18 cellular contexts compared by ENCODE assay signal in the genomic region with DNA sequence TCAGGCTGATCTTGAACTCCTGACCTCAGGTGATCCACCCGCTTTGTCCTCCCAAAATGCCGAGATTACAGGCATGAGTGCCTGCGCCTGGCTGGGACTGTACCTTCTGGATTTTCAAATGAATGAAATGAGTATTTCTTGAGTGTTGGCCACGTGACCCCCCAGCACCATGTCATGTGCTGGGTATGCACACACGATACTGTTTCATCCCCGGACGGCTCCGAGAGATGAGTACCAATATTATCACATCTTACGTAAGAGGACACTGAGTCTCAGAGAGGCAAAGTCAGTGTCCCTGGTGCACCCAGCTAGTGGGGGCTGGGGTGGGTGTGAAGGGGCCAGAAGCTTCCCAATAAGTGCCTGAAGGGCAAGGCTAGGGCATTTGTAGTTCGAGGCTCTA. TPM values are rescaled to one million over a fixed set of nuclear protein-coding genes. Genes with fewer than 3 reads are reported as not detected.
DNase-seq lines count a peak whose midpoint lies in the region; ATAC-seq, FAIRE-seq and TF ChIP-seq lines count a peak whose summit lies in the region.
"Had no signal": no experiment of that assay in that cellular context is flagged by ENCODE, and none has a peak within 500 bp of the region (broad histone marks: within the 10 kb centered on the region; RNA-seq: fewer than 3 reads in every experiment).

No MANE protein-coding gene starts in this region.

- no peaks in the 10 kb centered on the region for H3K9me3 Mint-ChIP-seq in CD8-positive, alpha-beta memory T cell
- no peaks in the 10 kb centered on the region for H3K9me3 Mint-ChIP-seq in naive B cell
- H3K9me3 Mint-ChIP-seq in natural killer cell, result no peaks in the 10 kb centered on the region
- H3K9me3 Mint-ChIP-seq: activated naive CD8-positive, alpha-beta T cell treated with anti-CD3 and anti-CD28 coated beads, Interleukin-2, amount 10 ng/mL, durations not matched to agents 7 days and 5 days; immature natural killer cell had no signal

- TF ChIP-seq EP300 in K562 (IDR thresholded peaks at IDR 0.05; ENCODE audit: low read length), result no peak

- H3K4me1 ChIP-seq in CD8-positive, alpha-beta memory T cell (ENCODE audit: insufficient read depth, low read length), result peaks cover 10% of the 10 kb centered on the region
- H3K4me1 ChIP-seq in HUES64 (ENCODE audit: insufficient read depth, low read length), result 0 out of 2 replicates have a peak, but pooled peaks cover under 1% of the 10 kb centered on the region
- peaks cover 0 to 14% of the 10 kb centered on the region in 2 experiments; a peak in 3 of 5 replicates for H3K4me1 ChIP-seq in K562 (replicated peaks in 1 of 2; ENCODE audit: control insufficient read depth in 2 of 2, insufficient read depth in 2 of 2, low read length in 2 of 2)

- H3K9me3 ChIP-seq in CD8-positive, alpha-beta memory T cell (ENCODE audit: low read length), result no peaks in the 10 kb centered on the region
- H3K9me3 ChIP-seq in HUES64 (ENCODE audit: insufficient read depth, low read depth, low read length), result no peaks in the 10 kb centered on the region
- no peaks in the 10 kb centered on the region for H3K9me3 ChIP-seq in K562 (replicated peaks; ENCODE audit: control insufficient read depth, insufficient read depth, low read depth, low read length)

- peaks cover 0 to 6% (median 0%) of the 10 kb centered on the region in 3 donors for H3K36me3 Mint-ChIP-seq in CD8-positive, alpha-beta memory T cell
- H3K36me3 Mint-ChIP-seq in naive B cell, result no peaks in the 10 kb centered on the region
- H3K36me3 Mint-ChIP-seq in natural killer cell, result no peaks in the 10 kb centered on the region
- H3K36me3 Mint-ChIP-seq: immature natural killer cell had no signal

- peak overlapping the region in 5 of 7 donors; percentile 7 to 83 (median 29) for H3K4me3 Mint-ChIP-seq in CD8-positive, alpha-beta memory T cell
- H3K4me3 Mint-ChIP-seq in naive B cell (peak overlapping the region in 5 of 8 donors; percentile 9 to 84 (median 54)), natural killer cell (no peak overlapping the region)

- H3K9me1 ChIP-seq in K562 (ENCODE audit: control insufficient read depth, insufficient read depth, low read length), result no peaks in the 10 kb centered on the region

- no peaks in the 10 kb centered on the region for H3K79me2 ChIP-seq in K562 (ENCODE audit: control insufficient read depth, insufficient read depth, low read length)

- peak in 1 of 5 donors; percentile 34 for DNase-seq in CD8-positive, alpha-beta memory T cell
- DNase-seq in K562 (ENCODE audit: extremely low read depth in 1 of 4, low spot score in 3 of 4), result no peak
- DNase-seq in naive B cell, result no peak
- DNase-seq in natural killer cell, result no peak
- no peak for DNase-seq in NCI-H82 (lab: John Stamatoyannopoulos, UW)
- DNase-seq in activated CD4-positive, alpha-beta T cell treated with anti-CD3 and anti-CD28 coated beads, Interleukin-2, amount 50 U/mL, for 48 hours, result no peak
- DNase-seq: Calu3; NCI-H1694 treated with DMSO at 0.1 percent for 48 hours; RPMI8226; small intestine; stimulated activated CD4-positive, alpha-beta T cell treated with anti-CD3 and anti-CD28 coated beads, Interleukin-4, amount 100 ng/mL, for 4 hours had no signal

- no peaks in the 10 kb centered on the region; the same call in none of the 2 replicates for H4K20me1 ChIP-seq in K562 (replicated peaks; ENCODE audit: control insufficient read depth, insufficient read depth, low read length)

- no peak for TF ChIP-seq RAD21 in K562 (CRISPR knock-in tag; conservative IDR thresholded peaks at IDR 0.05 in 1 of 2, IDR thresholded peaks at IDR 0.05 in 1 of 2)

- H3K27ac Mint-ChIP-seq in CD8-positive, alpha-beta memory T cell, result peak overlapping the region in 3 of 8 donors; percentile 15 to 88 (median 17)
- H3K27ac Mint-ChIP-seq in naive B cell (peak overlapping the region in 1 of 6 donors; percentile 94), natural killer cell (peak overlapping the region in 1 of 2 donors; percentile 78)

- no peaks in the 10 kb centered on the region for H3K36me3 ChIP-seq in CD8-positive, alpha-beta memory T cell (ENCODE audit: insufficient read depth, low read length)
- H3K36me3 ChIP-seq in HUES64 (ENCODE audit: insufficient read depth, low read length), result no peaks in the 10 kb centered on the region
- no peaks in the 10 kb centered on the region for H3K36me3 ChIP-seq in K562 (ENCODE audit: control insufficient read depth, insufficient read depth, low read length)

- H3K27ac ChIP-seq in CD8-positive, alpha-beta memory T cell (ENCODE audit: low read depth, low read length), result no peak overlapping the region
- H3K27ac ChIP-seq in HUES64 (ENCODE audit: low read depth, low read length), result 0 out of 2 replicates have a peak overlapping the region, but pooled peaks have one; percentile 18
- no peak overlapping the region for H3K27ac ChIP-seq in K562 (ENCODE audit: extremely low read depth, low read depth, low read length)

- no peak for FAIRE-seq in K562 (lab: Jason Lieb, UNC)
- FAIRE-seq: small intestine had no signal

- H3K4me2 ChIP-seq in K562 (ENCODE audit: insufficient read depth, low read length), result no peak overlapping the region

- no peaks in the 10 kb centered on the region for H3K27me3 ChIP-seq in CD8-positive, alpha-beta memory T cell (ENCODE audit: insufficient read depth, low read length, poor library complexity, severe bottlenecking)
- no peaks in the 10 kb centered on the region for H3K27me3 ChIP-seq in HUES64 (ENCODE audit: insufficient read depth, low read length)
- peaks cover 8 to 13% of the 10 kb centered on the region in 2 experiments; a peak in 3 of 5 replicates for H3K27me3 ChIP-seq in K562 (ENCODE audit: control insufficient read depth in 2 of 2, insufficient read depth in 2 of 2, low read length in 2 of 2)

- TF ChIP-seq CTCF in K562 (IDR thresholded peaks at IDR 0.05 in 2 of 3, conservative IDR thresholded peaks at IDR 0.05 in 1 of 3; ENCODE audit: insufficient read depth in 2 of 3, low read depth in 1 of 3, low read length in 3 of 3) (no peak), natural killer cell (IDR thresholded peaks at IDR 0.05) (no peak)

- intact Hi-C loops in K562 (cut with micrococcal nuclease) (no loop called here), natural killer cell (cut with micrococcal nuclease) (no loop called here)

- POLR2A ChIA-PET in CD8-positive, alpha-beta memory T cell (lab: Charles Lee), result no interaction called here
- POLR2A ChIA-PET in K562 (lab: Yijun Ruan, JAX), result interaction anchor here (1.6 to 2.5 kb wide), 2 partner anchors 11 to 15 kb away, joined by 5 to 15 read pairs; no protein-coding TSS in a partner anchor

- H3K27me3 Mint-ChIP-seq in CD8-positive, alpha-beta memory T cell, result no peaks in the 10 kb centered on the region
- no peaks in the 10 kb centered on the region for H3K27me3 Mint-ChIP-seq in naive B cell
- H3K27me3 Mint-ChIP-seq in natural killer cell (ENCODE audit: low read depth in 2 of 2), result no peaks in the 10 kb centered on the region
- H3K27me3 Mint-ChIP-seq: activated naive CD8-positive, alpha-beta T cell treated with anti-CD3 and anti-CD28 coated beads, Interleukin-2, amount 10 ng/mL, durations not matched to agents 7 days and 5 days; progenitor cell of endocrine pancreas had no signal

- in situ Hi-C loops in K562 (cut with MboI), result loop anchor here (25.0 kb wide), 1 partner anchor 309 kb away; the partner anchor contains the start of gene NBPF1

- CTCF ChIA-PET in CD8-positive, alpha-beta memory T cell (lab: Charles Lee), result interaction anchor here (1.4 kb wide), 1 partner anchor 16 kb away, joined by 6 read pairs; no protein-coding TSS in a partner anchor
- CTCF ChIA-PET in K562 (lab: Yijun Ruan, JAX; ENCODE audit: low intra/inter-chr PET ratio), result no interaction called here

- TF ChIP-seq POLR2A in K562 (conservative IDR thresholded peaks at IDR 0.05), result no peak

- H3K9ac ChIP-seq in HUES64 (ENCODE audit: low read depth, low read length), result 0 out of 2 replicates have a peak overlapping the region, but pooled peaks have one; percentile 11
- no peak overlapping the region for H3K9ac ChIP-seq in K562 (ENCODE audit: insufficient read depth in 1 of 2, low read depth in 2 of 2, low read length in 2 of 2)

- no peak overlapping the region for H3K4me3 ChIP-seq in CD8-positive, alpha-beta memory T cell (ENCODE audit: low read length)
- H3K4me3 ChIP-seq in HUES64 (ENCODE audit: low read length), result peak overlapping the region; percentile 60; the same call in 1 of the 2 replicates
- no peak overlapping the region for H3K4me3 ChIP-seq in K562
- H3K4me3 ChIP-seq: lung had no signal

- ATAC-seq in K562, result no peak
- no peak for ATAC-seq in naive B cell (ENCODE audit: low read depth in 2 of 2)
- no peak for ATAC-seq in natural killer cell
- ATAC-seq in HG03045 (IDR thresholded peaks at IDR 0.05; ENCODE audit: unreplicated experiment), result no peak

- BruUV-seq in K562 (replicated peaks; lab: Mats Ljungman, UMichigan), result no TSS peak

- WGBS in HUES64, result 91% methylated on average over 10 of the region's 10 CpGs
- 55% methylated on average over 10 of the region's 10 CpGs for WGBS in K562 (ENCODE audit: insufficient coverage, low coverage, missing lambda C conversion rate)

- H2AFZ ChIP-seq in K562 (ENCODE audit: low read depth, low read length), result no peak overlapping the region

- H3K4me1 Mint-ChIP-seq in CD8-positive, alpha-beta memory T cell, result peaks cover 31 to 51% (median 34%) of the 10 kb centered on the region in 3 donors
- H3K4me1 Mint-ChIP-seq in naive B cell, result peaks cover 30 to 32% (median 32%) of the 10 kb centered on the region in 3 donors
- H3K4me1 Mint-ChIP-seq in natural killer cell, result peaks cover 19 to 31% of the 10 kb centered on the region in 2 donors

RNA-seq across cellular contexts. Expression of gene CROCC, which starts 0.8 kb away (rescaled TPM):
- 10 to 100 TPM; 25.6 to 30.1 TPM for total RNA-seq in CD8-positive, alpha-beta memory T cell
- polyA plus RNA-seq in CD8-positive, alpha-beta memory T cell, result 6.9 TPM
- polyA plus RNA-seq in HUES64 (2013, experiment 1 of 2), result 20.0 TPM
- polyA plus RNA-seq in HUES64 (2013, experiment 2 of 2), result 23.8 TPM
- 51.0 and 132 TPM in 2 replicates for total RNA-seq in K562 (2011; cell fraction: chromatin; rRNA removed; ENCODE audit: low replicate concordance)
- 69.0 and 78.0 TPM in 2 replicates for total RNA-seq in K562 (2011; cell fraction: nucleolus; rRNA removed)
- 84.0 and 111 TPM in 2 replicates for total RNA-seq in K562 (2011; cell fraction: nucleoplasm; rRNA removed)
- total RNA-seq in K562 (2014; rRNA removed) (6.3 and 9.7 TPM in 2 replicates), K562 (2014; rRNA removed; fragmentation: Illumina TruSeq; extraction: Trizol) (1.9 and 3.0 TPM in 2 replicates), K562 (2015; rRNA removed; fragmentation: Illumina TruSeq; extraction: Trizol) (7.3 and 7.6 TPM in 2 replicates), K562 (2021) (9.3 and 10.4 TPM in 2 replicates), natural killer cell (10 to 100 TPM; 51.7 to 62.9 (median 59.1) TPM)
- polyA plus RNA-seq in K562 (2011; rRNA removed) (8.6 and 15.2 TPM in 2 replicates), K562 (2014; fragmentation: Illumina TruSeq; extraction: Trizol) (7.8 and 8.4 TPM in 2 replicates), K562 (2014; fragmentation: Nextera tagmentation; extraction: Ambion mirVana) (under 1 TPM; 0.17 TPM), K562 (2014; rRNA removed) (14.4 and 15.4 TPM in 2 replicates), naive B cell (ENCODE audit: low read depth in 6 of 6) (1 to 10 TPM; 1.4 to 4.0 (median 2.3) TPM)
- 5.8 and 6.7 TPM in 2 replicates for polyA plus RNA-seq in K562 (2011; cell fraction: cytosol; rRNA removed)
- 80.5 and 99.7 TPM in 2 replicates for polyA plus RNA-seq in K562 (2011; cell fraction: nucleus; rRNA removed)
- polyA plus RNA-seq in K562 (2012), result 10.2 and 16.9 TPM in 2 replicates
- 5.7 and 7.6 TPM in 2 replicates for polyA minus RNA-seq in K562 (2011; rRNA and poly(A)+ RNA removed)
- polyA minus RNA-seq in K562 (2011; cell fraction: cytosol; rRNA and poly(A)+ RNA removed), result 2.3 and 2.7 TPM in 2 replicates
- polyA minus RNA-seq in K562 (2011; cell fraction: nucleus; rRNA and poly(A)+ RNA removed), result 14.9 and 19.0 TPM in 2 replicates

RNA-seq across cellular contexts. Expression of gene RNU1-2, which starts 25.2 kb away (rescaled TPM):
- total RNA-seq in CD8-positive, alpha-beta memory T cell, result 1,000 to 10,000 TPM; 1,293 to 1,300 TPM
- polyA plus RNA-seq in CD8-positive, alpha-beta memory T cell, result not detected
- polyA plus RNA-seq in HUES64 (2013, experiment 1 of 2), result 27,992 TPM
- polyA plus RNA-seq in HUES64 (2013, experiment 2 of 2), result 20,955 TPM
- under 0.01 TPM in 2 replicates for total RNA-seq in K562 (2011; cell fraction: chromatin; rRNA removed; ENCODE audit: low replicate concordance)
- under 0.01 and 21,200 TPM in 2 replicates for total RNA-seq in K562 (2011; cell fraction: nucleolus; rRNA removed)
- total RNA-seq in K562 (2011; cell fraction: nucleoplasm; rRNA removed), result under 0.01 and 24,158 TPM in 2 replicates
- under 0.01 TPM in 2 replicates for total RNA-seq in K562 (2014; rRNA removed)
- 28,565 and 32,823 TPM in 2 replicates for total RNA-seq in K562 (2014; rRNA removed; fragmentation: Illumina TruSeq; extraction: Trizol)
- 20,456 and 27,045 TPM in 2 replicates for total RNA-seq in K562 (2015; rRNA removed; fragmentation: Illumina TruSeq; extraction: Trizol)
- total RNA-seq in K562 (2021), result 2,231 and 2,538 TPM in 2 replicates
- polyA plus RNA-seq in K562 (2011; rRNA removed), result 83.9 TPM in 1 of 2 replicates, not detected in the other
- under 0.01 TPM in 1 of 2 replicates, not detected in the other for polyA plus RNA-seq in K562 (2011; cell fraction: cytosol; rRNA removed)
- under 0.01 and 1,424 TPM in 2 replicates for polyA plus RNA-seq in K562 (2011; cell fraction: nucleus; rRNA removed)
- polyA plus RNA-seq in K562 (2012), result 25.1 TPM in 1 of 2 replicates, not detected in the other
- polyA plus RNA-seq in K562 (2014; fragmentation: Illumina TruSeq; extraction: Trizol), result not detected in 2 replicates
- 1 to 10 TPM in 1 of 2 experiments, not detected in 1; 3.0 TPM for polyA plus RNA-seq in K562 (2014; fragmentation: Nextera tagmentation; extraction: Ambion mirVana)
- not detected in 2 replicates for polyA plus RNA-seq in K562 (2014; rRNA removed)
- polyA minus RNA-seq in K562 (2011; rRNA and poly(A)+ RNA removed), result 10,756 and 20,531 TPM in 2 replicates
- 58,964 and 66,171 TPM in 2 replicates for polyA minus RNA-seq in K562 (2011; cell fraction: cytosol; rRNA and poly(A)+ RNA removed)
- polyA minus RNA-seq in K562 (2011; cell fraction: nucleus; rRNA and poly(A)+ RNA removed), result 66,769 and 85,880 TPM in 2 replicates
- 10 to 100 TPM in 4 of 6 donors, not detected in 2; 27.4 to 56.9 (median 45.9) TPM for polyA plus RNA-seq in naive B cell (ENCODE audit: low read depth in 6 of 6)
- total RNA-seq in natural killer cell, result 1,000 to 10,000 TPM; 2,937 to 3,261 (median 3,038) TPM
- total RNA-seq: G401 had no signal
- polyA plus RNA-seq: lung, small intestine had no signal

RNA-seq across cellular contexts. Expression of gene MFAP2, which starts 59.5 kb away (rescaled TPM):
- not detected for total RNA-seq in CD8-positive, alpha-beta memory T cell
- 0.39 TPM for polyA plus RNA-seq in CD8-positive, alpha-beta memory T cell
- 156 TPM for polyA plus RNA-seq in HUES64 (2013, experiment 1 of 2)
- 170 TPM for polyA plus RNA-seq in HUES64 (2013, experiment 2 of 2)
- total RNA-seq in K562 (2011; cell fraction: chromatin; rRNA removed; ENCODE audit: low replicate concordance), result not detected in 2 replicates
- total RNA-seq in K562 (2011; cell fraction: nucleolus; rRNA removed), result not detected in 2 replicates
- not detected in 2 replicates for total RNA-seq in K562 (2011; cell fraction: nucleoplasm; rRNA removed)
- total RNA-seq in K562 (2014; rRNA removed) (not detected in 2 replicates), K562 (2014; rRNA removed; fragmentation: Illumina TruSeq; extraction: Trizol) (not detected in 2 replicates), K562 (2015; rRNA removed; fragmentation: Illumina TruSeq; extraction: Trizol) (not detected in 2 replicates), K562 (2021) (0.31 TPM in 1 of 2 replicates, not detected in the other), natural killer cell (under 1 TPM in 1 of 3 donors, not detected in 2; 0.15 TPM)
- polyA plus RNA-seq in K562 (2011; rRNA removed) (not detected in 2 replicates), K562 (2014; fragmentation: Illumina TruSeq; extraction: Trizol) (0.18 TPM in 1 of 2 replicates, not detected in the other), K562 (2014; fragmentation: Nextera tagmentation; extraction: Ambion mirVana) (not detected), K562 (2014; rRNA removed) (not detected in 2 replicates), naive B cell (ENCODE audit: low read depth in 6 of 6) (not detected)
- polyA plus RNA-seq in K562 (2011; cell fraction: cytosol; rRNA removed), result not detected in 2 replicates
- polyA plus RNA-seq in K562 (2011; cell fraction: nucleus; rRNA removed), result 0.30 TPM in 1 of 2 replicates, not detected in the other
- polyA plus RNA-seq in K562 (2012), result not detected in 2 replicates
- polyA minus RNA-seq in K562 (2011; rRNA and poly(A)+ RNA removed), result not detected in 2 replicates
- polyA minus RNA-seq in K562 (2011; cell fraction: cytosol; rRNA and poly(A)+ RNA removed), result not detected in 2 replicates
- not detected in 2 replicates for polyA minus RNA-seq in K562 (2011; cell fraction: nucleus; rRNA and poly(A)+ RNA removed)
- total RNA-seq: activated naive CD8-positive, alpha-beta T cell treated with anti-CD3 and anti-CD28 coated beads, Interleukin-2, amount 10 ng/mL, durations not matched to agents 7 days and 5 days had no signal
- polyA plus RNA-seq: immature natural killer cell had no signal
